In genomic region chr14:101173698-101174521, GRCh38 we compare ENCODE assay signal across 23 cellular contexts.
DNase-seq lines count a peak whose midpoint lies in the region; ATAC-seq and TF ChIP-seq lines count a peak whose summit lies in the region.
"Had no signal": no experiment of that assay in that cellular context is flagged by ENCODE, and none has a peak within 500 bp of the region (broad histone marks: within the 10 kb centered on the region; RNA-seq: fewer than 3 reads in every experiment).

No MANE protein-coding gene starts in this region.

- H3K4me3 ChIP-seq in left lung (no peak overlapping the region), upper lobe of right lung (no peak overlapping the region), A673 (ENCODE audit: low read depth, low read length, poor library complexity, severe bottlenecking) (no peak overlapping the region)
- H3K4me3 ChIP-seq: upper lobe of left lung had no signal

- H3K4me1 ChIP-seq in left lung (no peaks in the 10 kb centered on the region), upper lobe of right lung (no peaks in the 10 kb centered on the region), A673 (ENCODE audit: insufficient read depth, low read length, poor library complexity, severe bottlenecking) (no peaks in the 10 kb centered on the region)
- H3K4me1 ChIP-seq: upper lobe of left lung had no signal

- H3K36me3 ChIP-seq in left lung (no peaks in the 10 kb centered on the region), upper lobe of right lung (no peaks in the 10 kb centered on the region), A673 (ENCODE audit: insufficient read depth, low read length, poor library complexity, severe bottlenecking) (no peaks in the 10 kb centered on the region)
- H3K36me3 ChIP-seq: upper lobe of left lung had no signal

- H3K27me3 ChIP-seq in left lung (peaks cover 0 to 5% of the 10 kb centered on the region in 2 donors), upper lobe of right lung (no peaks in the 10 kb centered on the region), A673 (replicated peaks; ENCODE audit: insufficient read depth, low read depth, low read length, poor library complexity) (no peaks in the 10 kb centered on the region)
- H3K27me3 ChIP-seq: upper lobe of left lung had no signal

- POLR2A ChIA-PET in A673 (lab: Charles Lee; ENCODE audit: low non-redundant PET), result no interaction called here

- CTCF ChIA-PET in A673 (lab: Charles Lee), result no interaction called here

- H3K9me3 ChIP-seq in left lung (no peaks in the 10 kb centered on the region), upper lobe of right lung (no peaks in the 10 kb centered on the region), A673 (ENCODE audit: low read depth, low read length, poor library complexity, severe bottlenecking) (no peaks in the 10 kb centered on the region)
- H3K9me3 ChIP-seq: upper lobe of left lung had no signal

- ATAC-seq in left lung, result no peak
- ATAC-seq in upper lobe of right lung, result no peak
- ATAC-seq in HG03045 (IDR thresholded peaks at IDR 0.05; ENCODE audit: unreplicated experiment), result no peak
- ATAC-seq: activated CD4-positive, CD25-positive, alpha-beta regulatory T cell treated with anti-CD3 and anti-CD28 coated beads, Interleukin-2, amount 50 U/mL, for 24 hours; activated CD8-positive, alpha-beta T cell treated with anti-CD3 and anti-CD28 coated beads for 36 hours; esophagus mucosa; stimulated activated naive B cell treated with anti-CD40 and anti-IgM and Interleukin-4, amounts not matched to agents 10 μg/mL and 1 μg/mL and 100 μg/mL, for 72 hours had no signal

- intact Hi-C loops in left lung (cut with DNase I) (no loop called here), upper lobe of right lung (cut with DNase I) (no loop called here), A673 (cut with micrococcal nuclease; ENCODE audit: unreplicated experiment) (no loop called here)

- no TSS peak for BruUV-seq in A673 (replicated peaks; lab: Mats Ljungman, UMichigan)

- peak; percentile 34 to 78 for DNase-seq in NCI-H2081 (lab: John Stamatoyannopoulos, UW)
- DNase-seq in NCI-H2081 treated with DMSO at 0.1 percent for 48 hours (lab: John Stamatoyannopoulos, UW), result no peak
- peak; percentile 32 for DNase-seq in NCI-H2107 treated with DMSO at 0.1 percent for 48 hours (lab: John Stamatoyannopoulos, UW; ENCODE audit: unreplicated experiment)
- peak; percentile 18 to 37 for DNase-seq in left lung
- DNase-seq in upper lobe of right lung, result peak; percentile 46
- no peak for DNase-seq in A673 (ENCODE audit: low spot score)
- DNase-seq in HuH-7.5 (ENCODE audit: low spot score), result no peak
- DNase-seq: activated CD8-positive, alpha-beta T cell treated with anti-CD3 and anti-CD28 coated beads for 36 hours; activated naive CD4-positive, alpha-beta T cell treated with anti-CD3 and anti-CD28 coated beads for 36 hours; CD4-positive, alpha-beta T cell; central memory CD4-positive, alpha-beta T cell; endodermal cell; HCEC 1CT; Kasumi-1; MV-4-11; NCI-H1694 treated with DMSO at 0.1 percent for 48 hours; NCI-H524 treated with DMSO at 0.1 percent for 48 hours; nucleus accumbens; stimulated activated naive B cell treated with anti-CD40 and anti-IgM and Interleukin-4, amounts not matched to agents 10 μg/mL and 1 μg/mL and 100 μg/mL, for 72 hours had no signal

- TF ChIP-seq CTCF in left lung (IDR thresholded peaks at IDR 0.05) (no peak), upper lobe of right lung (IDR thresholded peaks at IDR 0.05) (no peak), A673 (conservative IDR thresholded peaks at IDR 0.05; ENCODE audit: low read depth, low read length) (no peak)

- H3K27ac ChIP-seq in left lung (no peak overlapping the region), upper lobe of right lung (no peak overlapping the region), A673 (ENCODE audit: low read depth, low read length, poor library complexity, severe bottlenecking) (no peak overlapping the region)
- H3K27ac ChIP-seq: upper lobe of left lung had no signal

Comparison
In these comparisons a context has a peak if more than half of its experiments do, and no peak if none do; other contexts are left out.
1. DNase-seq: peak in NCI-H2081 (2 of 2), NCI-H2107 treated with DMSO at 0.1 percent for 48 hours (single experiment), left lung (2 of 2) and upper lobe of right lung (single experiment); none in NCI-H2081 treated with DMSO at 0.1 percent for 48 hours (single experiment), A673 (single experiment) and HuH-7.5 (single experiment).